In the genomic region with DNA sequence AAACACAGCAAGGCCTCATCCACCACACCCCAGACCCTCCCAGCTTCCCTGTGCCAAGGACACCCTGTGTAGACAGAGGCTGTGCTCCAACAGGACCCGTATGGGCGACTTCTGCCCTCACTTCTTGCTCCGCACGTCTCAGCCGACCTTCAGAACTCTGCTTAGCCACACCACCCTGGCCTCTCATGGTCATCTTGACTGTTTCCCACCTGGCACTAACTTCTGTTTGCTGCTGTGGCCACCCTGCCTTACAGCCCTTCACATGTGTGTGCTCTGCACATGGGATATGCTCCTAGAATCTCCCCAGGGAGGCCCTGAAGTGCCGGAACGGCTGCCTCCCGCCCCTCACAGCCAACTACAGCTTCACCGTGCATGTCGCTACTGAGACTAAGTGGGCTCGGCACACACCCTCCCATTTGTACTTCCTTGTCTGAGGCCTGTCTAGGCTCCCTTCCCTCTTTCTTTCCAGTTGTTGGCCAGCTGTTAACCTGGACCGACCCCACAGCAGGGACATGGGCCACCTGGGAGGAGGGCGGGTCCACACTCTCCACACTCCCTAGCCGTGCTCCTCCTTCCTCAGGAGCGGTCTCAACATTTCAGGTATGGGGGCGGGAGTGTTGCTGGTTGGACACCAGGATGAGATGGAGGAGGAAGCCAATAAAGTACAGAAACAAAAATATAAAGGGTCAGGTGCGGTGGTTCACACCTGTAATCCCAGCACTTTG, we compare ENCODE assay signal across 12 cellular contexts.
A peak's percentile ranks its signal among the peaks of the same experiment; 100 is the strongest.
DNase-seq lines count a peak whose midpoint lies in the region; ATAC-seq and TF ChIP-seq lines count a peak whose summit lies in the region.
"Had no signal": no experiment of that assay in that cellular context is flagged by ENCODE, and none has a peak within 500 bp of the region (broad histone marks: within the 10 kb centered on the region; RNA-seq: fewer than 3 reads in every experiment).

No MANE protein-coding gene starts in this region.

- CTCF ChIA-PET in activated CD8-positive, alpha-beta T cell treated with anti-CD3 and anti-CD28 coated beads, Interleukin-2, amount 10 ng/mL, durations not matched to agents 7 days and 5 days (lab: Charles Lee) = no interaction called here
- CTCF ChIA-PET in activated CD8-positive, alpha-beta T cell treated with anti-CD3 and anti-CD28 coated beads for 36 hours (lab: Charles Lee) = no interaction called here

- intact Hi-C loops in activated CD8-positive, alpha-beta T cell treated with anti-CD3 and anti-CD28 coated beads for 36 hours (cut with micrococcal nuclease) = no loop called here

- TF ChIP-seq CTCF in activated CD8-positive, alpha-beta T cell treated with anti-CD3 and anti-CD28 coated beads for 36 hours (IDR thresholded peaks at IDR 0.05) = no peak
- TF ChIP-seq CTCF in glutamatergic neuron (IDR thresholded peaks at IDR 0.05; ENCODE audit: partially characterized antibody, unreplicated experiment) = no peak

- H3K4me3 Mint-ChIP-seq in activated CD8-positive, alpha-beta T cell treated with anti-CD3 and anti-CD28 coated beads, Interleukin-2, amount 10 ng/mL, durations not matched to agents 7 days and 5 days = no peak overlapping the region
- H3K4me3 Mint-ChIP-seq in activated CD8-positive, alpha-beta T cell treated with anti-CD3 and anti-CD28 coated beads for 36 hours = no peak overlapping the region
- H3K4me3 Mint-ChIP-seq in glutamatergic neuron (ENCODE audit: unreplicated experiment) = peak overlapping the region; percentile 32
- H3K4me3 Mint-ChIP-seq in stimulated activated naive CD8-positive, alpha-beta T cell treated with anti-CD3 and anti-CD28 coated beads, Interleukin-15, amount 100 ng/mL, for 72 hours = no peak overlapping the region
- H3K4me3 Mint-ChIP-seq: activated T-cell treated with anti-CD3 and anti-CD28 coated beads, Interleukin-2, amount 50 U/mL, for 72 hours had no signal

- peak overlapping the region; percentile 60 for H3K27ac Mint-ChIP-seq in activated CD8-positive, alpha-beta T cell treated with anti-CD3 and anti-CD28 coated beads, Interleukin-2, amount 10 ng/mL, durations not matched to agents 7 days and 5 days
- no peak overlapping the region for H3K27ac Mint-ChIP-seq in activated CD8-positive, alpha-beta T cell treated with anti-CD3 and anti-CD28 coated beads for 36 hours
- peak overlapping the region; percentile 77 for H3K27ac Mint-ChIP-seq in glutamatergic neuron (ENCODE audit: unreplicated experiment)
- peak overlapping the region; percentile 8 to 85 for H3K27ac Mint-ChIP-seq in stimulated activated naive CD8-positive, alpha-beta T cell treated with anti-CD3 and anti-CD28 coated beads, Interleukin-15, amount 100 ng/mL, for 72 hours
- H3K27ac Mint-ChIP-seq: activated T-cell treated with anti-CD3 and anti-CD28 coated beads, Interleukin-2, amount 50 U/mL, for 72 hours had no signal

- peaks cover 5% of the 10 kb centered on the region for H3K36me3 Mint-ChIP-seq in activated CD8-positive, alpha-beta T cell treated with anti-CD3 and anti-CD28 coated beads, Interleukin-2, amount 10 ng/mL, durations not matched to agents 7 days and 5 days (ENCODE audit: low read depth)
- H3K36me3 Mint-ChIP-seq in activated CD8-positive, alpha-beta T cell treated with anti-CD3 and anti-CD28 coated beads for 36 hours (ENCODE audit: low read depth) = peaks cover 10% of the 10 kb centered on the region
- peaks cover 5% of the 10 kb centered on the region for H3K36me3 Mint-ChIP-seq in glutamatergic neuron (ENCODE audit: unreplicated experiment)

- no peak for DNase-seq in activated CD8-positive, alpha-beta T cell treated with anti-CD3 and anti-CD28 coated beads, Interleukin-2, amount 10 ng/mL, durations not matched to agents 7 days and 5 days
- DNase-seq in activated CD8-positive, alpha-beta T cell treated with anti-CD3 and anti-CD28 coated beads for 36 hours = no peak
- peak; percentile 43 for DNase-seq in NCI-H345 treated with DMSO at 0.1 percent for 48 hours (lab: John Stamatoyannopoulos, UW; ENCODE audit: unreplicated experiment)
- no peak for DNase-seq in glutamatergic neuron
- no peak for DNase-seq in stimulated activated naive CD8-positive, alpha-beta T cell treated with anti-CD3 and anti-CD28 coated beads, Interleukin-15, amount 100 ng/mL, for 72 hours
- DNase-seq in T-helper 9 cell = no peak
- DNase-seq in NCI-H2196 treated with DMSO at 0.1 percent for 48 hours (lab: John Stamatoyannopoulos, UW; ENCODE audit: unreplicated experiment) = no peak
- DNase-seq: ACHN; activated T-cell treated with anti-CD3 and anti-CD28 coated beads, Interleukin-2, amount 50 U/mL, for 72 hours; MG63; SHP77 treated with DMSO at 0.1 percent for 48 hours had no signal

- POLR2A ChIA-PET in activated CD8-positive, alpha-beta T cell treated with anti-CD3 and anti-CD28 coated beads, Interleukin-2, amount 10 ng/mL, durations not matched to agents 7 days and 5 days (lab: Charles Lee) = no interaction called here
- POLR2A ChIA-PET in activated CD8-positive, alpha-beta T cell treated with anti-CD3 and anti-CD28 coated beads for 36 hours (lab: Charles Lee) = no interaction called here

- H3K27me3 Mint-ChIP-seq in activated CD8-positive, alpha-beta T cell treated with anti-CD3 and anti-CD28 coated beads, Interleukin-2, amount 10 ng/mL, durations not matched to agents 7 days and 5 days (ENCODE audit: low read depth) = no peaks in the 10 kb centered on the region
- H3K27me3 Mint-ChIP-seq in activated CD8-positive, alpha-beta T cell treated with anti-CD3 and anti-CD28 coated beads for 36 hours = no peaks in the 10 kb centered on the region
- peaks cover 22% of the 10 kb centered on the region for H3K27me3 Mint-ChIP-seq in glutamatergic neuron (ENCODE audit: unreplicated experiment)
- no peaks in the 10 kb centered on the region for H3K27me3 Mint-ChIP-seq in stimulated activated naive CD8-positive, alpha-beta T cell treated with anti-CD3 and anti-CD28 coated beads, Interleukin-15, amount 100 ng/mL, for 72 hours

- H3K4me1 Mint-ChIP-seq in activated CD8-positive, alpha-beta T cell treated with anti-CD3 and anti-CD28 coated beads, Interleukin-2, amount 10 ng/mL, durations not matched to agents 7 days and 5 days (ENCODE audit: low read depth) = peaks cover 26% of the 10 kb centered on the region
- peaks cover 28% of the 10 kb centered on the region for H3K4me1 Mint-ChIP-seq in activated CD8-positive, alpha-beta T cell treated with anti-CD3 and anti-CD28 coated beads for 36 hours (ENCODE audit: low read depth)
- peaks cover 52% of the 10 kb centered on the region for H3K4me1 Mint-ChIP-seq in glutamatergic neuron (ENCODE audit: low read depth, unreplicated experiment)
- peaks cover 24% of the 10 kb centered on the region for H3K4me1 Mint-ChIP-seq in stimulated activated naive CD8-positive, alpha-beta T cell treated with anti-CD3 and anti-CD28 coated beads, Interleukin-15, amount 100 ng/mL, for 72 hours

- no peak for ATAC-seq in activated CD8-positive, alpha-beta T cell treated with anti-CD3 and anti-CD28 coated beads, Interleukin-2, amount 10 ng/mL, durations not matched to agents 7 days and 5 days
- ATAC-seq in activated CD8-positive, alpha-beta T cell treated with anti-CD3 and anti-CD28 coated beads for 36 hours = no peak
- no peak for ATAC-seq in stimulated activated naive CD8-positive, alpha-beta T cell treated with anti-CD3 and anti-CD28 coated beads, Interleukin-15, amount 100 ng/mL, for 72 hours
- no peak for ATAC-seq in GM18520 (IDR thresholded peaks at IDR 0.05; ENCODE audit: unreplicated experiment)
- ATAC-seq: activated T-cell treated with anti-CD3 and anti-CD28 coated beads, Interleukin-2, amount 50 U/mL, for 72 hours had no signal

- H3K9me3 Mint-ChIP-seq in activated CD8-positive, alpha-beta T cell treated with anti-CD3 and anti-CD28 coated beads, Interleukin-2, amount 10 ng/mL, durations not matched to agents 7 days and 5 days (ENCODE audit: insufficient read depth) = no peaks in the 10 kb centered on the region
- no peaks in the 10 kb centered on the region for H3K9me3 Mint-ChIP-seq in activated CD8-positive, alpha-beta T cell treated with anti-CD3 and anti-CD28 coated beads for 36 hours
- peaks cover 22% of the 10 kb centered on the region for H3K9me3 Mint-ChIP-seq in glutamatergic neuron (ENCODE audit: unreplicated experiment)
- no peaks in the 10 kb centered on the region for H3K9me3 Mint-ChIP-seq in stimulated activated naive CD8-positive, alpha-beta T cell treated with anti-CD3 and anti-CD28 coated beads, Interleukin-15, amount 100 ng/mL, for 72 hours
- H3K9me3 Mint-ChIP-seq: activated T-cell treated with anti-CD3 and anti-CD28 coated beads, Interleukin-2, amount 50 U/mL, for 72 hours had no signal
